In the genomic region with DNA sequence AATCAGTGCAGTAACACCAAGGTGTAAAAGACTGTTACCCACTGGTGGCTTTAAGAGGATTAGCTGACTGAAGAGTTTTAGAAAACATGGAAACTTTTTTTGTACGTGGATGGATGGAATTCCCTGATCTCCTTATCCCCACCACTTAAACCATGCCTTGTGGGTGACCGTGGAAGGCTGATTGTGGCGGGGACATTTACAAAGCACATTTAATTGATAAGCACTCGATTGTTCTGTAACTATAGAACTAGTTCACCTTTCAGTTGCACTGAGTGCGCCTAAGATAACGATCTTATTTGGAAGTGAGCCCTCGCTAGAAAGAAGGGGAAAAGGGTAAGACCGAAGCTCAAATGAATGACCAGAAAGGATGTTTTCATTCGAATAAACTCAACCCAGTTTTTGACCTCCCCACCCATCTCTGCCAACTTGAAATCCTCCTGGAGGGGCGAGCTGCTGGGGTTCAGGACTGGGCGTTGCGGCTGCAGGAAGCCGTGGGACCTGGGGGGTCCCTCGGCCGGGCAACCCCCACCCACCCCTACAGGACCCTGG, we compare ENCODE assay signal across 8 cellular contexts. TPM values are rescaled to one million over a fixed set of nuclear protein-coding genes. Genes with fewer than 3 reads are reported as not detected.
DNase-seq lines count a peak whose midpoint lies in the region; ATAC-seq, FAIRE-seq and TF ChIP-seq lines count a peak whose summit lies in the region.

No MANE protein-coding gene starts in this region.

- peak overlapping the region; percentile 1; the same call in 1 of the 2 replicates for H3K18ac ChIP-seq in H1 (ENCODE audit: extremely low read depth, low read length)

- TF ChIP-seq POLR2A in H1 (IDR thresholded peaks at IDR 0.05; ENCODE audit: control extremely low read depth in 1 of 2, low read depth in 2 of 2, low read length in 2 of 2) = no peak

- CTCF ChIA-PET in H1 (lab: Charles Lee; ENCODE audit: partially characterized antibody) = interaction anchor here (1.1 to 4.9 kb wide), 11 partner anchors 9 to 88 kb away, joined by 3 to 26 read pairs (median 6); no protein-coding TSS in a partner anchor

- peaks cover 16% of the 10 kb centered on the region for H3K4me1 Mint-ChIP-seq in nephron

- TF ChIP-seq EP300 in H1 (IDR thresholded peaks at IDR 0.05; ENCODE audit: borderline replicate concordance in 1 of 2, low read depth in 2 of 2, low read length in 2 of 2) = no peak

- H3K4me3 ChIP-seq in right atrium auricular region (peak overlapping the region; percentile 84 to 87), RWPE2 (ENCODE audit: severe bottlenecking) (peak overlapping the region; percentile 99), H1 (ENCODE audit: extremely low read depth in 1 of 4, insufficient read depth in 2 of 4, low read depth in 3 of 4, low read length in 4 of 4) (peak overlapping the region; percentile 39 to 94 (median 58))

- H3K36me3 ChIP-seq in right atrium auricular region (no peaks in the 10 kb centered on the region), RWPE2 (ENCODE audit: low read depth) (no peaks in the 10 kb centered on the region), H1 (ENCODE audit: control insufficient read depth in 2 of 4, insufficient read depth in 4 of 4, low read length in 3 of 4) (no peaks in the 10 kb centered on the region)

- peak overlapping the region; percentile 0 for H3K56ac ChIP-seq in H1 (replicated peaks; ENCODE audit: insufficient read length, low read depth, low read length)

- peaks cover 7% of the 10 kb centered on the region for H3K27me3 Mint-ChIP-seq in nephron (ENCODE audit: low read depth)

- H2BK12ac ChIP-seq in H1 (ENCODE audit: low read depth, low read length) = 0 out of 2 replicates have a peak overlapping the region, but pooled peaks have one; percentile 1

- no peak overlapping the region for H2BK120ac ChIP-seq in H1 (replicated peaks; ENCODE audit: low read depth, low read length)

- DNase-seq in right atrium auricular region (ENCODE audit: low spot score) = no peak
- DNase-seq in left ventricle myocardium superior = no peak
- DNase-seq in RWPE2 (ENCODE audit: low spot score) = no peak
- no peak for DNase-seq in H1 (ENCODE audit: low read depth in 1 of 2, low spot score in 2 of 2)
- no peak for DNase-seq in DMS79 treated with DMSO at 0.1 percent for 48 hours (lab: John Stamatoyannopoulos, UW)
- no peak for DNase-seq in cerebellar nuclear complex (lab: John Stamatoyannopoulos, UW)

- H3K27ac Mint-ChIP-seq in nephron = peak overlapping the region; percentile 81 to 95 (median 91)

- no peak overlapping the region for H4K91ac ChIP-seq in H1 (replicated peaks; ENCODE audit: insufficient read length, low read length)

- H3K14ac ChIP-seq in H1 (ENCODE audit: insufficient read length) = no peak overlapping the region

- H3K4me1 ChIP-seq in right atrium auricular region (peaks cover 0 to 23% of the 10 kb centered on the region in 2 donors), RWPE2 (ENCODE audit: insufficient read depth, poor library complexity, severe bottlenecking) (peaks cover 13% of the 10 kb centered on the region), H1 (replicated peaks in 1 of 4; ENCODE audit: control insufficient read depth in 3 of 4, insufficient read depth in 4 of 4, low read length in 3 of 4) (peaks cover 0 to 5% (median 1%) of the 10 kb centered on the region in 4 experiments; a peak in 4 of 7 replicates)

- H3K9me3 Mint-ChIP-seq in nephron = no peaks in the 10 kb centered on the region

- H3K79me1 ChIP-seq in H1 (ENCODE audit: low read depth, low read length) = no peaks in the 10 kb centered on the region; the same call in 1 of the 2 replicates

- peaks cover 14 to 37% of the 10 kb centered on the region in 2 experiments for H3K79me2 ChIP-seq in H1 (ENCODE audit: control insufficient read depth in 1 of 2, insufficient read depth in 2 of 2, low read length in 2 of 2)

- no peak overlapping the region for H2BK20ac ChIP-seq in H1 (ENCODE audit: low read length)

- intact Hi-C loops in left ventricle myocardium superior (cut with micrococcal nuclease) = loop anchor here (10.0 kb wide), 1 partner anchor 65 kb away; no protein-coding TSS in a partner anchor

- WGBS in H1 (ENCODE audit: extremely low coverage in 1 of 2, insufficient coverage in 1 of 2, insufficient read length in 1 of 2, insufficient replicate concordance in 2 of 2, low coverage in 1 of 2, low lambda C conversion rate in 2 of 2, missing lambda C conversion rate in 1 of 2), 2 experiments = 3% methylated on average over 14 of the region's 15 CpGs; no CpG with 5 or more reads in 1 of the 2 experiments

- ATAC-seq in left ventricle myocardium superior (no peak), RWPE2 (ENCODE audit: low read depth) (peak; percentile 1), GM19324 (IDR thresholded peaks at IDR 0.05; ENCODE audit: low FRiP score, unreplicated experiment) (no peak)

- H3K4me3 Mint-ChIP-seq in nephron = peak overlapping the region; percentile 87 to 96 (median 95)

- TF ChIP-seq CTCF in right atrium auricular region (IDR thresholded peaks at IDR 0.05) (no peak), RWPE2 (IDR thresholded peaks at IDR 0.05; ENCODE audit: poor library complexity, severe bottlenecking) (no peak), H1 (IDR thresholded peaks at IDR 0.05; ENCODE audit: control extremely low read depth in 1 of 3, insufficient read depth in 1 of 3, low read depth in 1 of 3, low read length in 3 of 3) (no peak), nephron (IDR thresholded peaks at IDR 0.05; ENCODE audit: unreplicated experiment in 3 of 3) (no peak)

- no peaks in the 10 kb centered on the region for H3K9me3 ChIP-seq in right atrium auricular region
- H3K9me3 ChIP-seq in RWPE2 (ENCODE audit: severe bottlenecking) = no peaks in the 10 kb centered on the region
- no peaks in the 10 kb centered on the region for H3K9me3 ChIP-seq in H1 (ENCODE audit: insufficient read depth in 2 of 2, low read depth in 1 of 2, low read length in 1 of 2)

- peak overlapping the region; percentile 52 to 85 (median 66); a peak in 6 of 7 replicates for H3K9ac ChIP-seq in H1 (replicated peaks in 1 of 4; ENCODE audit: extremely low read depth in 1 of 4, low read depth in 3 of 4, low read length in 3 of 4)

- no peak overlapping the region for H3K4ac ChIP-seq in H1 (replicated peaks; ENCODE audit: insufficient read length, low read depth, low read length)

- peaks cover 0 to 4% of the 10 kb centered on the region in 2 experiments for H4K20me1 ChIP-seq in H1 (replicated peaks in 1 of 2; ENCODE audit: control insufficient read depth in 1 of 2, insufficient read depth in 2 of 2, low read length in 2 of 2)

- peaks cover 17% of the 10 kb centered on the region for H3K23me2 ChIP-seq in H1 (ENCODE audit: low read depth, low read length)

- H4K8ac ChIP-seq in H1 (ENCODE audit: extremely low read depth, insufficient read depth, low read length) = no peak overlapping the region

- H3K23ac ChIP-seq in H1 (ENCODE audit: insufficient read length) = no peak overlapping the region

- H3K27me3 ChIP-seq in right atrium auricular region = no peaks in the 10 kb centered on the region
- no peaks in the 10 kb centered on the region for H3K27me3 ChIP-seq in RWPE2 (ENCODE audit: insufficient read depth, poor library complexity, severe bottlenecking)
- no peaks in the 10 kb centered on the region for H3K27me3 ChIP-seq in H1 (replicated peaks in 1 of 4; ENCODE audit: control insufficient read depth in 3 of 4, extremely low read depth in 1 of 4, insufficient read depth in 3 of 4, low read length in 3 of 4)

- TF ChIP-seq RAD21 in H1 (IDR thresholded peaks at IDR 0.05 in 1 of 2, conservative IDR thresholded peaks at IDR 0.05 in 1 of 2; ENCODE audit: low read depth in 2 of 2, low read length in 2 of 2) = no peak

- peak overlapping the region; percentile 86 to 87 for H3K4me2 ChIP-seq in H1 (ENCODE audit: insufficient read depth in 1 of 2, low read depth in 2 of 2, low read length in 2 of 2)

- POLR2A ChIA-PET in H1 (lab: Charles Lee; ENCODE audit: partially characterized antibody) = interaction anchor here (0.6 to 3.9 kb wide), 15 partner anchors 12 to 159 kb away, joined by 3 to 34 read pairs (median 4); no protein-coding TSS in a partner anchor

- peaks cover 8% of the 10 kb centered on the region for H3K36me3 Mint-ChIP-seq in nephron (ENCODE audit: low read depth)

- H3K27ac ChIP-seq in right atrium auricular region (peak overlapping the region; percentile 87 to 94), RWPE2 (ENCODE audit: poor library complexity, severe bottlenecking) (peak overlapping the region; percentile 88), H1 (ENCODE audit: low read depth, low read length) (peak overlapping the region; percentile 65)

- H4K5ac ChIP-seq in H1 (ENCODE audit: insufficient read length, low read depth, low read length) = peak overlapping the region; percentile 67

- no peak overlapping the region for H2AK5ac ChIP-seq in H1 (ENCODE audit: low read depth, low read length)

- FAIRE-seq in H1 (lab: Jason Lieb, UNC) = no peak

- H2AFZ ChIP-seq in H1 (ENCODE audit: low read length) = 0 out of 2 replicates have a peak overlapping the region, but pooled peaks have one; percentile 19

- no peak overlapping the region; the same call in 1 of the 2 replicates for H2BK15ac ChIP-seq in H1 (ENCODE audit: low read length)

- peak overlapping the region; percentile 16; the same call in 1 of the 2 replicates for H2BK5ac ChIP-seq in H1 (ENCODE audit: low read depth, low read length)

TF ChIP-seq in H1, 55 proteins besides CTCF, POLR2A, EP300 and RAD21 (continues in another document):
- TF ChIP-seq HDAC2 (IDR thresholded peaks at IDR 0.05; ENCODE audit: borderline replicate concordance in 1 of 2, low read depth in 2 of 2, low read length in 2 of 2) (0 out of 4 replicates have a peak, but pooled peaks of 1 of the 2 experiments have one; percentile 4), SP2 (IDR thresholded peaks at IDR 0.05; ENCODE audit: low read length) (no peak), SP4 (IDR thresholded peaks at IDR 0.05; ENCODE audit: low read length) (peak; percentile 9; the same call in 1 of the 2 replicates)

RNA-seq across cellular contexts. Expression of gene RASSF3, which starts 0.7 kb away (rescaled TPM):
- total RNA-seq in right atrium auricular region (10 to 100 TPM; 55.4 to 88.4 TPM), left ventricle myocardium superior (143 TPM)
- total RNA-seq in H1 (2021; fragmentation: NEBNext Ultra II Directional; extraction: Animal tissue kit (Norgen Biotek cat#: 25700)) = 57.3 and 64.3 TPM in 2 replicates
- 14.5 and 19.1 TPM in 2 replicates for polyA plus RNA-seq in H1 (2011; rRNA removed)
- polyA plus RNA-seq in H1 (2011; cell fraction: cytosol; rRNA removed) = 19.4 TPM
- polyA plus RNA-seq in H1 (2011; cell fraction: nucleus; rRNA removed) = 19.3 TPM
- polyA plus RNA-seq in H1 (2012, experiment 1 of 2) = 26.3 to 34.4 TPM (median 32.5 TPM) in 4 replicates
- 6.5 TPM for polyA plus RNA-seq in H1 (2012, experiment 2 of 2)
- 22.2 TPM for polyA plus RNA-seq in H1 (2013, experiment 1 of 2)
- polyA plus RNA-seq in H1 (2013, experiment 2 of 2) = 22.1 TPM
- polyA minus RNA-seq in H1 (2011; rRNA and poly(A)+ RNA removed) = 81.0 and 81.3 TPM in 2 replicates
- polyA minus RNA-seq in H1 (2011; cell fraction: cytosol; rRNA and poly(A)+ RNA removed) = 23.6 TPM
- 22.0 TPM for polyA minus RNA-seq in H1 (2011; cell fraction: nucleus; rRNA and poly(A)+ RNA removed)
